ENCODE assay signal across 18 cellular contexts in genomic region chr2:174662859-174663258, GRCh38.
DNase-seq lines count a peak whose midpoint lies in the region; ATAC-seq and TF ChIP-seq lines count a peak whose summit lies in the region.
"Had no signal": no experiment of that assay in that cellular context is flagged by ENCODE, and none has a peak within 500 bp of the region (broad histone marks: within the 10 kb centered on the region; RNA-seq: fewer than 3 reads in every experiment).

No MANE protein-coding gene starts in this region.

- WGBS in SK-N-SH (ENCODE audit: low lambda C conversion rate), result 87% methylated on average over 3 of the region's 3 CpGs
- WGBS in transverse colon (ENCODE audit: low coverage in 1 of 2), 2 donors, result 59 to 71% methylated on average over 3 of the region's 3 CpGs
- WGBS in mesendoderm (ENCODE audit: extremely low coverage, insufficient coverage, low lambda C conversion rate), result no CpG with 5 or more reads among the region's 3 CpGs

- no peak overlapping the region for H2BK120ac ChIP-seq in mesendoderm (ENCODE audit: low read depth, low read length)

- peaks cover 28% of the 10 kb centered on the region for H3K36me3 Mint-ChIP-seq in nephron progenitor cell (ENCODE audit: low read depth)
- H3K36me3 Mint-ChIP-seq: IgD-negative memory B cell had no signal

- TF ChIP-seq EP300 in SK-N-SH (IDR thresholded peaks at IDR 0.05; ENCODE audit: borderline replicate concordance in 1 of 2, low read depth in 1 of 2, low read length in 1 of 2) (no peak), transverse colon (IDR thresholded peaks at IDR 0.05; ENCODE audit: low read depth) (no peak)

- no peak overlapping the region for H4K5ac ChIP-seq in mesendoderm (ENCODE audit: low read length)

- CTCF ChIA-PET in SK-N-SH (lab: Yijun Ruan, JAX), result interaction anchor here (0.6 to 2.9 kb wide), 8 partner anchors 11 to 84 kb away, joined by 3 to 14 read pairs (median 4); no protein-coding TSS in a partner anchor

- H4K8ac ChIP-seq in mesendoderm (ENCODE audit: low read depth, low read length), result no peak overlapping the region

- peak overlapping the region; percentile 72 for H3K27ac Mint-ChIP-seq in nephron progenitor cell
- H3K27ac Mint-ChIP-seq: activated CD4-positive, alpha-beta T cell treated with anti-CD3 and anti-CD28 coated beads, Interleukin-2, amount 10 ng/mL, durations not matched to agents 7 days and 5 days; activated T-helper 17 cell treated with anti-CD3 and anti-CD28 coated beads, Interleukin-2, amount 50 U/mL, for 72 hours; T-helper 1 cell treated with Interleukin-12 subunit alpha and Interleukin-12 subunit beta and Interleukin-4 antibody, amounts not matched to agents 30 μg/mL and 1 μg/mL, for 36 hours had no signal

- TF ChIP-seq RAD21 in SK-N-SH (IDR thresholded peaks at IDR 0.05; ENCODE audit: low read length), result no peak

- peaks cover 21% of the 10 kb centered on the region for H3K4me1 Mint-ChIP-seq in nephron progenitor cell

- DNase-seq in SK-N-SH (no peak), colonic mucosa (no peak), nephron progenitor cell (no peak), transverse colon (no peak), NCI-H510A treated with DMSO at 0.1 percent for 48 hours (lab: John Stamatoyannopoulos, UW) (no peak), mesendoderm (no peak), RPMI8226 (no peak)
- DNase-seq: activated CD4-positive, alpha-beta T cell treated with anti-CD3 and anti-CD28 coated beads, Interleukin-2, amount 10 ng/mL, durations not matched to agents 7 days and 5 days; islet precursor cell; NCI-H1436; NCI-H226; PC-9; retina; stimulated activated CD4-positive, alpha-beta T cell treated with anti-CD3 and anti-CD28 coated beads, Interleukin-4, amount 100 ng/mL, for 1 hour had no signal

- no peak overlapping the region for H3K4me3 Mint-ChIP-seq in nephron progenitor cell
- H3K4me3 Mint-ChIP-seq: activated CD4-positive, alpha-beta T cell treated with anti-CD3 and anti-CD28 coated beads, Interleukin-2, amount 10 ng/mL, durations not matched to agents 7 days and 5 days; activated T-helper 17 cell treated with anti-CD3 and anti-CD28 coated beads, Interleukin-2, amount 50 U/mL, for 72 hours; T-helper 1 cell treated with Interleukin-12 subunit alpha and Interleukin-12 subunit beta and Interleukin-4 antibody, amounts not matched to agents 30 μg/mL and 1 μg/mL, for 36 hours had no signal

- POLR2A ChIA-PET in SK-N-SH (lab: Yijun Ruan, JAX), result interaction anchor here (1.5 to 1.9 kb wide), 2 partner anchors 11 to 19 kb away, joined by 10 to 13 read pairs; no protein-coding TSS in a partner anchor

- no peak overlapping the region for H3K56ac ChIP-seq in mesendoderm (ENCODE audit: low read length)

- H3K9me3 Mint-ChIP-seq in nephron progenitor cell, result no peaks in the 10 kb centered on the region
- H3K9me3 Mint-ChIP-seq: activated CD4-positive, alpha-beta T cell treated with anti-CD3 and anti-CD28 coated beads, Interleukin-2, amount 10 ng/mL, durations not matched to agents 7 days and 5 days; activated T-helper 17 cell treated with anti-CD3 and anti-CD28 coated beads, Interleukin-2, amount 50 U/mL, for 72 hours; IgD-negative memory B cell; T-helper 1 cell treated with Interleukin-12 subunit alpha and Interleukin-12 subunit beta and Interleukin-4 antibody, amounts not matched to agents 30 μg/mL and 1 μg/mL, for 36 hours had no signal

- H2AK5ac ChIP-seq in mesendoderm (ENCODE audit: low read length), result no peak overlapping the region

- no peak overlapping the region for H3K23ac ChIP-seq in mesendoderm (ENCODE audit: low read length)

- H3K79me2 ChIP-seq in SK-N-SH (ENCODE audit: insufficient read depth) (peaks cover 82% of the 10 kb centered on the region), mesendoderm (ENCODE audit: control insufficient read depth, insufficient read depth, low read length) (no peaks in the 10 kb centered on the region)

- H2BK15ac ChIP-seq in mesendoderm (replicated peaks; ENCODE audit: low read depth), result no peak overlapping the region

- H3K27me3 ChIP-seq in SK-N-SH (ENCODE audit: insufficient read depth), result no peaks in the 10 kb centered on the region
- no peaks in the 10 kb centered on the region for H3K27me3 ChIP-seq in colonic mucosa
- H3K27me3 ChIP-seq in transverse colon, result no peaks in the 10 kb centered on the region
- no peaks in the 10 kb centered on the region for H3K27me3 ChIP-seq in mesendoderm (ENCODE audit: insufficient read depth, low read length, poor library complexity)

- peaks cover 22% of the 10 kb centered on the region for H3F3A ChIP-seq in SK-N-SH (replicated peaks; ENCODE audit: insufficient read depth)

- no peaks in the 10 kb centered on the region for H3K27me3 Mint-ChIP-seq in nephron progenitor cell (ENCODE audit: low read depth, poor library complexity)
- H3K27me3 Mint-ChIP-seq: activated CD4-positive, alpha-beta T cell treated with anti-CD3 and anti-CD28 coated beads, Interleukin-2, amount 10 ng/mL, durations not matched to agents 7 days and 5 days; activated T-helper 17 cell treated with anti-CD3 and anti-CD28 coated beads, Interleukin-2, amount 50 U/mL, for 72 hours; IgD-negative memory B cell had no signal

- no peak overlapping the region for H2BK5ac ChIP-seq in mesendoderm (ENCODE audit: low read length)

- peak overlapping the region; percentile 91 to 99 for H3K27ac ChIP-seq in SK-N-SH (ENCODE audit: low read depth in 2 of 2, low read length in 1 of 2)
- H3K27ac ChIP-seq in colonic mucosa, result peak overlapping the region; percentile 34
- H3K27ac ChIP-seq in transverse colon, result peak overlapping the region; percentile 49 to 73 (median 64)
- no peak overlapping the region for H3K27ac ChIP-seq in mesendoderm (ENCODE audit: low read depth, low read length)
- H3K27ac ChIP-seq: PC-9 had no signal

- no peaks in the 10 kb centered on the region for H3K9me3 ChIP-seq in SK-N-SH
- H3K9me3 ChIP-seq in colonic mucosa, result no peaks in the 10 kb centered on the region
- no peaks in the 10 kb centered on the region for H3K9me3 ChIP-seq in transverse colon

- no peak for TF ChIP-seq POLR2A in transverse colon (IDR thresholded peaks at IDR 0.05)

- no peaks in the 10 kb centered on the region for H3K9me2 ChIP-seq in SK-N-SH

- in situ Hi-C loops in transverse colon (cut with MboI; ENCODE audit: low pct_ligation_motif_present in 1 of 4, low pct_unique_long_range_greater_than_20kb in 1 of 4, low sequenced_read_pairs in 3 of 4), result no loop called here

- peaks cover 8% of the 10 kb centered on the region for H4K20me1 ChIP-seq in SK-N-SH (ENCODE audit: insufficient read depth)

- peak overlapping the region; percentile 61 for H3K4me2 ChIP-seq in SK-N-SH
- no peak overlapping the region for H3K4me2 ChIP-seq in mesendoderm (ENCODE audit: low read length)
- H3K4me2 ChIP-seq: PC-9 had no signal

- intact Hi-C loops in colonic mucosa (cut with DNase I) (no loop called here), transverse colon (cut with DNase I; ENCODE audit: low total_unique reads) (no loop called here)

- H3K18ac ChIP-seq in mesendoderm (ENCODE audit: low read length), result no peak overlapping the region

- TF ChIP-seq CTCF in SK-N-SH (IDR thresholded peaks at IDR 0.05) (no peak), colonic mucosa (IDR thresholded peaks at IDR 0.05) (no peak), nephron progenitor cell (IDR thresholded peaks at IDR 0.05) (no peak), transverse colon (IDR thresholded peaks at IDR 0.05) (no peak)

- peaks cover 8 to 11% of the 10 kb centered on the region in 2 experiments for H3K36me3 ChIP-seq in SK-N-SH (replicated peaks in 1 of 2; ENCODE audit: control insufficient read depth in 1 of 2, insufficient read depth in 2 of 2, low read length in 1 of 2)
- no peaks in the 10 kb centered on the region for H3K36me3 ChIP-seq in colonic mucosa
- H3K36me3 ChIP-seq in transverse colon, result no peaks in the 10 kb centered on the region
- H3K36me3 ChIP-seq in mesendoderm (ENCODE audit: control insufficient read depth, insufficient read depth, low read length), result no peaks in the 10 kb centered on the region

- no peak overlapping the region for H3K4ac ChIP-seq in mesendoderm (ENCODE audit: low read depth, low read length)

- H3K9ac ChIP-seq in SK-N-SH (peak overlapping the region; percentile 27; the same call in 1 of the 2 replicates), colonic mucosa (ENCODE audit: low read depth in 2 of 2, low read length in 2 of 2) (no peak overlapping the region), mesendoderm (ENCODE audit: low read length) (no peak overlapping the region)

- no peak overlapping the region for H3K4me3 ChIP-seq in SK-N-SH (ENCODE audit: low read depth in 2 of 2, low read length in 1 of 2)
- H3K4me3 ChIP-seq in colonic mucosa, result no peak overlapping the region
- H3K4me3 ChIP-seq in transverse colon, result no peak overlapping the region
- H3K4me3 ChIP-seq in mesendoderm (ENCODE audit: low read length), result no peak overlapping the region
- H3K4me3 ChIP-seq: PC-9 had no signal

- ATAC-seq in SK-N-SH treated with all-trans-retinoic acid at 6 μM for 48 hours, result no peak
- ATAC-seq: activated T-helper 17 cell treated with anti-CD3 and anti-CD28 coated beads, Interleukin-2, amount 50 U/mL, for 72 hours had no signal

- no peak overlapping the region for H2AFZ ChIP-seq in SK-N-SH (ENCODE audit: low read depth)
- H2AFZ ChIP-seq: PC-9 had no signal

- H3K4me1 ChIP-seq in SK-N-SH (ENCODE audit: control insufficient read depth in 1 of 2, insufficient read depth in 2 of 2, low read depth in 1 of 2, low read length in 1 of 2) (peaks cover 33 to 67% of the 10 kb centered on the region in 2 experiments), colonic mucosa (no peaks in the 10 kb centered on the region), transverse colon (peaks cover 0 to 34% (median 18%) of the 10 kb centered on the region in 4 donors), mesendoderm (ENCODE audit: control insufficient read depth, low read depth, low read length) (no peaks in the 10 kb centered on the region)

- peaks cover 9% of the 10 kb centered on the region for H3K79me1 ChIP-seq in mesendoderm (ENCODE audit: low read length)

TF ChIP-seq in SK-N-SH, 30 proteins besides CTCF, POLR2A, EP300 and RAD21 (continues in another document):
- TF ChIP-seq NRF1 (IDR thresholded peaks at IDR 0.05; ENCODE audit: low read depth, low read length) (no peak), FOXM1 (IDR thresholded peaks at IDR 0.05; ENCODE audit: low read depth) (no peak), ELF1 (IDR thresholded peaks at IDR 0.05) (no peak)

TF ChIP-seq in SK-N-SH treated with all-trans-retinoic acid at 6 μM for 48 hours, 23 proteins besides CTCF, POLR2A, EP300 and RAD21:
- TF ChIP-seq TOX (CRISPR knock-in tag; IDR thresholded peaks at IDR 0.05; ENCODE audit: borderline replicate concordance), result no peak
